Comparison of ENCODE assay signal across 10 cellular contexts in the genomic region with DNA sequence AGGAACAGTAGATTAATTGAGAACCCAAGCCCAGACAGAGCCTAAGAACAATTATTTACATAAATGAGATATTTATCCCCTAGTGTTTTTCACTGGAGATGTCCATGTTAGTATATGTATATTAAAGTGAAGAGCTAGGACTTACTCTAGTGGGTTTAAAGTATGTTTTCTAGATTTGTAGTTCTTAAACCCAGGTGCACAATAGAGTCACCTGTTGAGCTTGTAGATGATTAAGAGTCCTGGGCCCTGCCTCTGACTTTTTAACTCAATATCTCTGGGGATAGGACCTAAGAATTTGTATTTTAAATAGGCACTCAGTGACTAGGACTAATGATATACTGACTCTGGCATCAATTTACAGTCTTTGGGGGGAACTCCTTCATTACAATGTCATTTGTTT.
"Had no signal": no experiment of that assay in that cellular context is flagged by ENCODE, and none has a peak within 500 bp of the region (broad histone marks: within the 10 kb centered on the region; RNA-seq: fewer than 3 reads in every experiment).

No MANE protein-coding gene starts in this region.

- H3K9ac ChIP-seq: GM23248 had no signal

- H3K4me2 ChIP-seq: GM23338 had no signal

- H2AFZ ChIP-seq: GM23248, GM23338 had no signal

- H3K27ac ChIP-seq: GM23248 had no signal

- FAIRE-seq: H1, H54 had no signal

- DNase-seq: GM23248, GOT3, H7, H9, HCEC 1CT, HFFc6 had no signal

- H3K4me3 ChIP-seq: GM23248, GM23338 had no signal

- ATAC-seq: GM23338, HCT116 had no signal
